In the genomic region with DNA sequence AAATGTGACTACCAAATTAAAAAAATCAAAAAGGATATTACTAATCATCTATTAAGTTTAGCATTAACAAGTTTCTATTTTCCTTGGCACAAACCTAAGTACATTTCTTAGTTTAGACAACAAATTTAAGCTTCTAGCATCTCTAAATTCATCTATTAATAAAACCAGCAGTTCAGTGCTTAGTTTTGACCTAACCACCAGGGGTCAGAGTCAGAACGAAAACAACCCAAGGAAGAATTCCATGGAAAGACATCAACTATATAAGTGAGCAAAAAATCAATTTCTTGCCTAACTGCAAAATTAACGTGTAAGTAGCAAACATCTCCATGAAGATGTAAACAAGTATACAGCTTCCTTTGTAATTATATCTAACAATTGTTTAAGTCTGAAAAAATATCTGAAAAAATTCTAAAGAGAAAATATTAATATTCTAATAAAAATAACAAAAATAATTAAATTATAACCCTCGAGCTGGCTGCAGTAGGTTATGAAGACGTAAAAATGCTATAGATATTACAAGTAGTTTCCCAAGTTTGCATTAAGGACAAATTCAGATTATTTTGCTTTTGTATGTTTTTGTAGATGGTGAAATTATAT, we compare ENCODE assay signal across 9 cellular contexts.
DNase-seq lines count a peak whose midpoint lies in the region; ATAC-seq and TF ChIP-seq lines count a peak whose summit lies in the region.
"Had no signal": no experiment of that assay in that cellular context is flagged by ENCODE, and none has a peak within 500 bp of the region (broad histone marks: within the 10 kb centered on the region; RNA-seq: fewer than 3 reads in every experiment).

No MANE protein-coding gene starts in this region.

- no peaks in the 10 kb centered on the region for H3K36me3 ChIP-seq in heart left ventricle
- H3K36me3 ChIP-seq in tibial artery: no peaks in the 10 kb centered on the region

- TF ChIP-seq CTCF in heart left ventricle (IDR thresholded peaks at IDR 0.05) (peak in 9 of 12 donors; percentile 5 to 45 (median 31)), tibial artery (IDR thresholded peaks at IDR 0.05) (peak; percentile 5 to 15)

- H3K4me1 ChIP-seq in heart left ventricle: no peaks in the 10 kb centered on the region
- H3K4me1 ChIP-seq in right cardiac atrium (ENCODE audit: control insufficient read depth, insufficient read depth, low read length): no peaks in the 10 kb centered on the region
- no peaks in the 10 kb centered on the region for H3K4me1 ChIP-seq in tibial artery

- intact Hi-C loops in heart left ventricle (cut with DNase I): loop anchor here in 8 of 10 donors (2.0 to 10.0 kb wide), 5 partner anchors 139 to 1082 kb away; no protein-coding TSS in a partner anchor
- intact Hi-C loops in right cardiac atrium (cut with DNase I): loop anchor here in 1 of 4 donors (10.0 kb wide), 1 partner anchor 142 kb away; no protein-coding TSS in a partner anchor
- intact Hi-C loops in tibial artery (cut with DNase I; ENCODE audit: low total_unique reads): no loop called here

- TF ChIP-seq POLR2A in heart left ventricle (IDR thresholded peaks at IDR 0.05) (no peak), erythroblast (IDR thresholded peaks at IDR 0.05; ENCODE audit: low read length) (no peak)

- ATAC-seq in heart left ventricle (no peak), right cardiac atrium (no peak), GM18870 (IDR thresholded peaks at IDR 0.05; ENCODE audit: unreplicated experiment) (no peak)

- H3K27ac ChIP-seq in heart left ventricle (no peak overlapping the region), right cardiac atrium (ENCODE audit: low read length) (no peak overlapping the region), tibial artery (no peak overlapping the region)

- H3K9me3 ChIP-seq in heart left ventricle: no peaks in the 10 kb centered on the region
- H3K9me3 ChIP-seq in right cardiac atrium (ENCODE audit: control insufficient read depth, low read length): no peaks in the 10 kb centered on the region
- H3K9me3 ChIP-seq in tibial artery: no peaks in the 10 kb centered on the region

- DNase-seq in heart left ventricle (no peak), right cardiac atrium (no peak), NCI-H748 (lab: John Stamatoyannopoulos, UW; ENCODE audit: unreplicated experiment) (peak; percentile 73), erythroblast (lab: John Stamatoyannopoulos, UW) (peak; percentile 18 to 39), tibial artery (no peak), GOT3 (lab: John Stamatoyannopoulos, UW) (no peak), anterior cingulate cortex (lab: John Stamatoyannopoulos, UW) (no peak)
- DNase-seq: activated naive CD8-positive, alpha-beta T cell treated with anti-CD3 and anti-CD28 coated beads, Interleukin-2, amount 10 ng/mL, durations not matched to agents 7 days and 5 days had no signal

- H3K27me3 ChIP-seq in heart left ventricle: peaks cover 0 to 22% (median 0%) of the 10 kb centered on the region in 9 donors
- H3K27me3 ChIP-seq in right cardiac atrium (ENCODE audit: control insufficient read depth, insufficient read depth): no peaks in the 10 kb centered on the region
- H3K27me3 ChIP-seq in tibial artery: no peaks in the 10 kb centered on the region

- H3K4me3 ChIP-seq in heart left ventricle: no peak overlapping the region
- H3K4me3 ChIP-seq in right cardiac atrium (ENCODE audit: low read length): no peak overlapping the region
- no peak overlapping the region for H3K4me3 ChIP-seq in tibial artery

- 29 to 41% (median 31%) methylated on average over 4 of the region's 4 CpGs for WGBS in heart left ventricle, 4 donors
- WGBS in right cardiac atrium: 40% methylated on average over 4 of the region's 4 CpGs

Comparison
In these comparisons a context has a peak if more than half of its experiments do, and no peak if none do; other contexts are left out.
1. DNase-seq: peak in NCI-H748 (single experiment) and erythroblast (2 of 2); none in heart left ventricle (0 of 5), right cardiac atrium (0 of 3), tibial artery (0 of 2), GOT3 (single experiment) and anterior cingulate cortex (0 of 58).